ENCODE assay signal across 1 cellular context in the genomic region with DNA sequence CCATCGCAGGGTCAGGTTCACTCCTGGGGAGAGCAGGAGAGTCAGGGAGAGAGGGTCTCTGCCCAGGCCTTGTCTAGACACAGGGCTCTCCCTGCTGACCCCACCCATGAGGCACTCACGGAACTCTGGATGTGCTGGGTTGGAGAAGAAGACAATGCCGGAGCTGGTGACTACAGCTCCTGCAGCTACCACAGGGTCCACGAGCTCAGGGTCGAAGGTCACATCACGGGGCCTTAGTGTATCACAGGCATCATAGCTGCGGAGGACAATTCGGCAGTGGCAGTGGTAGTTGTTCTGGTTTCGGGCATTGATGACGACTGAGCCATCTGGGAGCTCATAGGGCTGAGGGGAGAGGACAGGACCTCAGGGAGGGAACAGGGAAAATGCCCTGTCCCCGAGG.
TF ChIP-seq lines count a peak whose summit lies in the region.

No MANE protein-coding gene starts in this region.

TF ChIP-seq in SK-N-SH, 30 proteins besides CTCF, POLR2A, EP300 and RAD21:
- no peak for TF ChIP-seq MXI1 (IDR thresholded peaks at IDR 0.05; ENCODE audit: low read depth, low read length)
- no peak for TF ChIP-seq TEAD4 (IDR thresholded peaks at IDR 0.05; ENCODE audit: borderline replicate concordance, insufficient read depth)
- no peak for TF ChIP-seq GATA2 (CRISPR knock-in tag; IDR thresholded peaks at IDR 0.05)
- TF ChIP-seq FOXJ3 (CRISPR knock-in tag; IDR thresholded peaks at IDR 0.05): no peak
- no peak for TF ChIP-seq YY1 (IDR thresholded peaks at IDR 0.05; ENCODE audit: low read depth)
- TF ChIP-seq CHD2 (IDR thresholded peaks at IDR 0.05; ENCODE audit: low read length, partially characterized antibody): no peak
- no peak for TF ChIP-seq SIN3A (IDR thresholded peaks at IDR 0.05; ENCODE audit: borderline replicate concordance, low read depth, low read length)
- TF ChIP-seq GABPA (IDR thresholded peaks at IDR 0.05; ENCODE audit: low read depth): no peak
- TF ChIP-seq, protein P1, sequence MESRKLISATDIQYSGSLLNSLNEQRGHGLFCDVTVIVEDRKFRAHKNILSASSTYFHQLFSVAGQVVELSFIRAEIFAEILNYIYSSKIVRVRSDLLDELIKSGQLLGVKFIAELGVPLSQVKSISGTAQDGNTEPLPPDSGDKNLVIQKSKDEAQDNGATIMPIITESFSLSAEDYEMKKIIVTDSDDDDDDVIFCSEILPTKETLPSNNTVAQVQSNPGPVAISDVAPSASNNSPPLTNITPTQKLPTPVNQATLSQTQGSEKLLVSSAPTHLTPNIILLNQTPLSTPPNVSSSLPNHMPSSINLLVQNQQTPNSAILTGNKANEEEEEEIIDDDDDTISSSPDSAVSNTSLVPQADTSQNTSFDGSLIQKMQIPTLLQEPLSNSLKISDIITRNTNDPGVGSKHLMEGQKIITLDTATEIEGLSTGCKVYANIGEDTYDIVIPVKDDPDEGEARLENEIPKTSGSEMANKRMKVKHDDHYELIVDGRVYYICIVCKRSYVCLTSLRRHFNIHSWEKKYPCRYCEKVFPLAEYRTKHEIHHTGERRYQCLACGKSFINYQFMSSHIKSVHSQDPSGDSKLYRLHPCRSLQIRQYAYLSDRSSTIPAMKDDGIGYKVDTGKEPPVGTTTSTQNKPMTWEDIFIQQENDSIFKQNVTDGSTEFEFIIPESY (IDR thresholded peaks at IDR 0.05; ENCODE audit: borderline replicate concordance, low read depth): no peak
